Comparison of ENCODE assay signal across 25 cellular contexts in the genomic region with DNA sequence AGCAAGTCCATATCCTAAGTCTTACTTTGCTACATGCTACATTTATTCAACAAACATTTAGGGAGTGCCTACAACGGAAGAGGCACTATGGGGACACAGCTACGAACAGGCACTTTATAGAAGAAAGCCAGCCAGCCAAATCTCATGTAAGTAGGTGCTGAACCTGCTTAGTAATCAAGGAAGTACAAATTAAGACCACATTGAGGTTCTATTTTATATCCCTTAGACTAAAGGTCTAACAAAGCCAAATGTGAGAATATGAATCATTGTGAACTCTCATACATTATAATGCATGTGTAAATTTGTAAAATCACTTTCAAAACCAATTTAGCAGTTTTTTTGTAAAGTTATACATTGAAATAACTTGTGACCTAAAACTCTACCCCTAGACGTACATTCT. TPM values are rescaled to one million over a fixed set of nuclear protein-coding genes. Genes with fewer than 3 reads are reported as not detected.
A peak's percentile ranks its signal among the peaks of the same experiment; 100 is the strongest.
DNase-seq lines count a peak whose midpoint lies in the region; ATAC-seq, FAIRE-seq and TF ChIP-seq lines count a peak whose summit lies in the region.
"Had no signal": no experiment of that assay in that cellular context is flagged by ENCODE, and none has a peak within 500 bp of the region (broad histone marks: within the 10 kb centered on the region; RNA-seq: fewer than 3 reads in every experiment).

No MANE protein-coding gene starts in this region.

- CTCF ChIA-PET in activated CD4-positive, alpha-beta T cell treated with anti-CD3 and anti-CD28 coated beads for 36 hours (lab: Charles Lee) = interaction anchor here (0.7 kb wide), 1 partner anchor 18 kb away, joined by 3 read pairs; no protein-coding TSS in a partner anchor
- CTCF ChIA-PET in MCF 10A (lab: Yijun Ruan, JAX) = interaction anchor here (0.6 to 1.0 kb wide), 3 partner anchors 22 to 186 kb away, joined by 3 read pairs; no protein-coding TSS in a partner anchor

- no peaks in the 10 kb centered on the region for H3K27me3 ChIP-seq in breast epithelium
- H3K27me3 ChIP-seq: BLaER1 had no signal

- TF ChIP-seq POLR2A in breast epithelium (IDR thresholded peaks at IDR 0.05) (no peak), GM12892 (IDR thresholded peaks at IDR 0.05; ENCODE audit: low read depth, low read length) (no peak)

- no peak overlapping the region for H3K4me3 ChIP-seq in breast epithelium
- H3K4me3 ChIP-seq: BLaER1, GM12878 had no signal

- intact Hi-C loops in activated CD4-positive, alpha-beta T cell treated with anti-CD3 and anti-CD28 coated beads for 36 hours (cut with DNase I, micrococcal nuclease) = no loop called here
- intact Hi-C loops in MCF 10A (cut with micrococcal nuclease) (no loop called here), breast epithelium (cut with DNase I; ENCODE audit: low total_unique reads) (no loop called here)

- H3K27ac Mint-ChIP-seq in activated CD4-positive, alpha-beta T cell treated with anti-CD3 and anti-CD28 coated beads for 36 hours = no peak overlapping the region
- H3K27ac Mint-ChIP-seq in MCF 10A (ENCODE audit: low read depth, unreplicated experiment) = no peak overlapping the region
- H3K27ac Mint-ChIP-seq in activated T-helper 17 cell treated with anti-CD3 and anti-CD28 coated beads, Interleukin-2, amount 50 U/mL, for 72 hours = no peak overlapping the region
- H3K27ac Mint-ChIP-seq: B cell had no signal

- no peaks in the 10 kb centered on the region for H3K4me1 ChIP-seq in breast epithelium
- H3K4me1 ChIP-seq: BLaER1 had no signal

- no peak for DNase-seq in activated CD4-positive, alpha-beta T cell treated with anti-CD3 and anti-CD28 coated beads for 36 hours
- no peak for DNase-seq in activated CD4-positive, alpha-beta T cell treated with anti-CD3 and anti-CD28 coated beads for 4 hours
- DNase-seq in MCF 10A (ENCODE audit: unreplicated experiment) (no peak), breast epithelium (ENCODE audit: low spot score in 2 of 2) (no peak), GM12892 (ENCODE audit: insufficient read length) (no peak), NCI-H748 treated with DMSO at 0.1 percent for 48 hours (lab: John Stamatoyannopoulos, UW) (no peak), COR-L47 (lab: John Stamatoyannopoulos, UW) (no peak)
- DNase-seq: CD4-positive, CD25-positive, alpha-beta regulatory T cell; CD8-positive, alpha-beta T cell; DMS 273 treated with DMSO at 0.1 percent for 48 hours; DMS79; EL; GDM1; H7; HCEC 1CT had no signal

- POLR2A ChIA-PET in activated CD4-positive, alpha-beta T cell treated with anti-CD3 and anti-CD28 coated beads for 36 hours (lab: Charles Lee) = no interaction called here
- POLR2A ChIA-PET in MCF 10A (lab: Yijun Ruan, JAX) = no interaction called here

- no peak overlapping the region for H3K27ac ChIP-seq in breast epithelium
- H3K27ac ChIP-seq: 22Rv1, BLaER1, C4-2B had no signal

- peak; percentile 60 for ATAC-seq in activated CD4-positive, alpha-beta T cell treated with anti-CD3 and anti-CD28 coated beads for 36 hours
- ATAC-seq in activated T-helper 17 cell treated with anti-CD3 and anti-CD28 coated beads, Interleukin-2, amount 50 U/mL, for 72 hours (replicated peaks) = peak; percentile 52
- ATAC-seq: CD8-positive, alpha-beta T cell; GM12878 had no signal

- BruUV-seq in MCF 10A (replicated peaks; lab: Mats Ljungman, UMichigan) = TSS peak; percentile 11

- no peak overlapping the region for H3K4me3 Mint-ChIP-seq in activated CD4-positive, alpha-beta T cell treated with anti-CD3 and anti-CD28 coated beads for 36 hours
- H3K4me3 Mint-ChIP-seq in MCF 10A (ENCODE audit: unreplicated experiment) = no peak overlapping the region
- no peak overlapping the region for H3K4me3 Mint-ChIP-seq in activated T-helper 17 cell treated with anti-CD3 and anti-CD28 coated beads, Interleukin-2, amount 50 U/mL, for 72 hours
- H3K4me3 Mint-ChIP-seq: B cell; CD4-positive, CD25-positive, alpha-beta regulatory T cell; CD8-positive, alpha-beta T cell had no signal

- FAIRE-seq in GM12892 (lab: Jason Lieb, UNC) = peak; percentile 56
- FAIRE-seq: A204.1, D721Med, GM12878, GM18507, H1 had no signal

- no peaks in the 10 kb centered on the region for H3K9me3 ChIP-seq in breast epithelium

- peaks cover 26% of the 10 kb centered on the region for H3K36me3 Mint-ChIP-seq in activated CD4-positive, alpha-beta T cell treated with anti-CD3 and anti-CD28 coated beads for 36 hours (ENCODE audit: low read depth)
- peaks cover 12% of the 10 kb centered on the region for H3K36me3 Mint-ChIP-seq in MCF 10A (ENCODE audit: insufficient read depth, unreplicated experiment)
- peaks cover 37% of the 10 kb centered on the region for H3K36me3 Mint-ChIP-seq in activated T-helper 17 cell treated with anti-CD3 and anti-CD28 coated beads, Interleukin-2, amount 50 U/mL, for 72 hours (ENCODE audit: low read depth)

- no peaks in the 10 kb centered on the region for H3K27me3 Mint-ChIP-seq in activated CD4-positive, alpha-beta T cell treated with anti-CD3 and anti-CD28 coated beads for 36 hours
- H3K27me3 Mint-ChIP-seq in MCF 10A (ENCODE audit: insufficient read depth, unreplicated experiment) = no peaks in the 10 kb centered on the region
- no peaks in the 10 kb centered on the region for H3K27me3 Mint-ChIP-seq in activated T-helper 17 cell treated with anti-CD3 and anti-CD28 coated beads, Interleukin-2, amount 50 U/mL, for 72 hours
- H3K27me3 Mint-ChIP-seq: B cell; CD4-positive, CD25-positive, alpha-beta regulatory T cell had no signal

- TF ChIP-seq CTCF in MCF 10A (IDR thresholded peaks at IDR 0.05; ENCODE audit: unreplicated experiment) (no peak), breast epithelium (IDR thresholded peaks at IDR 0.05) (no peak)

- H3K9me3 Mint-ChIP-seq in activated CD4-positive, alpha-beta T cell treated with anti-CD3 and anti-CD28 coated beads for 36 hours (ENCODE audit: low read depth) = no peaks in the 10 kb centered on the region
- H3K9me3 Mint-ChIP-seq in MCF 10A (ENCODE audit: unreplicated experiment) = no peaks in the 10 kb centered on the region
- H3K9me3 Mint-ChIP-seq in activated T-helper 17 cell treated with anti-CD3 and anti-CD28 coated beads, Interleukin-2, amount 50 U/mL, for 72 hours = no peaks in the 10 kb centered on the region
- H3K9me3 Mint-ChIP-seq: CD4-positive, CD25-positive, alpha-beta regulatory T cell; CD8-positive, alpha-beta T cell had no signal

- H3K4me1 Mint-ChIP-seq in activated CD4-positive, alpha-beta T cell treated with anti-CD3 and anti-CD28 coated beads for 36 hours = peaks cover 2% of the 10 kb centered on the region
- H3K4me1 Mint-ChIP-seq in MCF 10A (ENCODE audit: insufficient read depth, unreplicated experiment) = no peaks in the 10 kb centered on the region
- no peaks in the 10 kb centered on the region for H3K4me1 Mint-ChIP-seq in activated T-helper 17 cell treated with anti-CD3 and anti-CD28 coated beads, Interleukin-2, amount 50 U/mL, for 72 hours

- no peaks in the 10 kb centered on the region for H3K36me3 ChIP-seq in breast epithelium

RNA-seq across cellular contexts. Expression of gene PDK1, which starts 60.0 kb away (rescaled TPM):
- 10 to 100 TPM; 56.8 to 85.5 TPM for total RNA-seq in activated CD4-positive, alpha-beta T cell treated with anti-CD3 and anti-CD28 coated beads for 36 hours
- total RNA-seq in MCF 10A (2022) (18.7 and 26.5 TPM in 2 replicates), breast epithelium (10 to 100 TPM; 19.0 to 20.0 (median 19.0) TPM)
- 48.3 TPM for polyA plus RNA-seq in GM12892 (2012; ENCODE audit: missing spikeins)
- 10 to 100 TPM; 43.9 to 95.8 TPM for total RNA-seq in activated T-helper 17 cell treated with anti-CD3 and anti-CD28 coated beads, Interleukin-2, amount 50 U/mL, for 72 hours
